In the genomic region with DNA sequence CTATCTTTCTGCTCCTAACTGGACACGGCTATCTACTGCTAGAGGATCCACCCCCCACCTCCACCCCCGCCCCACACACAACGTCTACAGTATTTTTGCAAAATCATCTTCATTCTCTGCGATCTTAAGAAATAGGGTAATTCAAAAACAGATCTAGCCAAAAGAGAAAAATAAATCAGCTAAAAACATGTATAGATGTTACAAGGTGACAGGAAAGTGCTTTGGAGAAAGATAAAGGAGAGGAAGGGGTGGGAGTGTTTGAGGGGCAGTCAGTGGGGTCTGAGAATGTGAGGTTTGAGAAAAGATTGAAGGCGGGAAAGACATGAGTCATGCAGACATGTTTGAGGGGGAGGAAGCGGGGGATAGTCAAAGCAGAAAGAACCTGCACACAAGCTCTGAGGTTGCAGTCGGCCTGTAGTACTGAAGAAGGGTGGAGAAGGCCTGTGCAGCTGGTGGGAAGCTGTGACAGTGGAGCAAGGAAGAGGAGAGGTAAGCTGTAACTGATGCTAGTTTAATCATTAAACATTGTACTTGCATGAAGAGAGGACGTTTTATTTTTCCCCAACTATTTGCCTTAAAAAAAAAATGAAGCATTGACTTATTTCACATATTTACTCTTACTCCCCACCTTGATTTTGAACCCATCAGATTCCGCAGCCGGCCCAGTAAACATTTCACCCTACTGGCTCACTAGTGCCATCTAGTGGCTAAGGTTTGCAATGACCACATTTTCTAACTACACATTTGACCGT, we compare ENCODE assay signal across 8 cellular contexts.
A peak's percentile ranks its signal among the peaks of the same experiment; 100 is the strongest.
DNase-seq lines count a peak whose midpoint lies in the region; ATAC-seq, FAIRE-seq and TF ChIP-seq lines count a peak whose summit lies in the region.

No MANE protein-coding gene starts in this region.

- no peaks in the 10 kb centered on the region for H3K36me3 Mint-ChIP-seq in natural killer cell
- no peaks in the 10 kb centered on the region for H3K36me3 Mint-ChIP-seq in natural killer cell treated with Interleukin-12 subunit alpha and Interleukin-12 subunit beta and Interleukin-15 and Interleukin-18, amount 100 ng/mL, for 72 hours

- H3K27me3 ChIP-seq in brain microvascular endothelial cell (replicated peaks) (no peaks in the 10 kb centered on the region), keratinocyte (ENCODE audit: control insufficient read depth, extremely low read depth, insufficient read depth, low read length) (no peaks in the 10 kb centered on the region)

- TF ChIP-seq CTCF in natural killer cell (IDR thresholded peaks at IDR 0.05) = peak; percentile 54
- TF ChIP-seq CTCF in brain microvascular endothelial cell (IDR thresholded peaks at IDR 0.05; ENCODE audit: low read depth, low read length, missing control alignments) = peak; percentile 89
- peak; percentile 76 to 85 (median 80) for TF ChIP-seq CTCF in keratinocyte (optimal IDR thresholded peaks at IDR 0.05 in 1 of 3, IDR thresholded peaks at IDR 0.05 in 1 of 3, conservative IDR thresholded peaks at IDR 0.05 in 1 of 3; ENCODE audit: extremely low read depth in 1 of 3, insufficient read depth in 2 of 3, low read length in 3 of 3)

- FAIRE-seq in keratinocyte (lab: Jason Lieb, UNC) = peak; percentile 36

- H3K9me3 ChIP-seq in keratinocyte (ENCODE audit: control insufficient read depth, low read depth, low read length) = no peaks in the 10 kb centered on the region

- in situ Hi-C loops in brain microvascular endothelial cell (cut with HindIII; ENCODE audit: low pct_ligation_motif_present, low sequenced_read_pairs) = no loop called here

- no peaks in the 10 kb centered on the region for H3K4me1 ChIP-seq in keratinocyte (ENCODE audit: control insufficient read depth, extremely low read depth, insufficient read depth, low read length)

- H3K9me3 Mint-ChIP-seq in natural killer cell = peaks cover 2 to 4% of the 10 kb centered on the region in 2 donors
- H3K9me3 Mint-ChIP-seq in natural killer cell treated with Interleukin-12 subunit alpha and Interleukin-12 subunit beta and Interleukin-15 and Interleukin-18, amount 100 ng/mL, for 72 hours = peaks cover 3% of the 10 kb centered on the region

- H2AFZ ChIP-seq in keratinocyte (ENCODE audit: control insufficient read depth, low read length) = no peak overlapping the region

- H3K27ac Mint-ChIP-seq in natural killer cell = no peak overlapping the region
- H3K27ac Mint-ChIP-seq in natural killer cell treated with Interleukin-12 subunit alpha and Interleukin-12 subunit beta and Interleukin-15 and Interleukin-18, amount 100 ng/mL, for 72 hours = no peak overlapping the region

- no peak overlapping the region for H3K9ac ChIP-seq in keratinocyte (ENCODE audit: control insufficient read depth, extremely low read depth, insufficient read depth, low read length)

- intact Hi-C loops in natural killer cell (cut with micrococcal nuclease) = no loop called here

- H4K20me1 ChIP-seq in keratinocyte (ENCODE audit: control insufficient read depth, extremely low read depth, insufficient read depth, low read length) = no peaks in the 10 kb centered on the region

- no peaks in the 10 kb centered on the region for H3K79me2 ChIP-seq in keratinocyte (ENCODE audit: control insufficient read depth, insufficient read depth, low read length)

- no peaks in the 10 kb centered on the region for H3K4me1 Mint-ChIP-seq in natural killer cell
- H3K4me1 Mint-ChIP-seq in natural killer cell treated with Interleukin-12 subunit alpha and Interleukin-12 subunit beta and Interleukin-15 and Interleukin-18, amount 100 ng/mL, for 72 hours (ENCODE audit: low read depth in 2 of 2) = peaks cover 0 to 4% of the 10 kb centered on the region in 2 donors

- H3K4me3 ChIP-seq in brain microvascular endothelial cell (ENCODE audit: low read depth, low read length) (no peak overlapping the region), keratinocyte (ENCODE audit: control insufficient read depth in 2 of 3, extremely low read depth in 1 of 3, insufficient read depth in 2 of 3, low read depth in 1 of 3, low read length in 3 of 3) (no peak overlapping the region)

- H3K9me1 ChIP-seq in keratinocyte (ENCODE audit: control insufficient read depth, extremely low read depth, insufficient read depth, low read length) = no peaks in the 10 kb centered on the region

- no peak overlapping the region for H3K4me2 ChIP-seq in keratinocyte (ENCODE audit: control insufficient read depth, extremely low read depth, insufficient read depth, low read depth, low read length)

- dilution Hi-C loops in keratinocyte (cut with MboI; ENCODE audit: extremely low pct_ligation_motif_present, low sequenced_read_pairs) = no loop called here

- peak; percentile 42 to 68 (median 52) for ATAC-seq in natural killer cell
- ATAC-seq in natural killer cell treated with Interleukin-12 subunit alpha and Interleukin-12 subunit beta and Interleukin-15 and Interleukin-18, amount 100 ng/mL, for 72 hours = no peak
- peak; percentile 82 for ATAC-seq in HG02571 (IDR thresholded peaks at IDR 0.05; ENCODE audit: unreplicated experiment)

- no peak overlapping the region for H3K27ac ChIP-seq in brain microvascular endothelial cell
- H3K27ac ChIP-seq in keratinocyte (ENCODE audit: control insufficient read depth, insufficient read depth, low read length) = no peak overlapping the region

- DNase-seq in natural killer cell (no peak), NAMALWA (ENCODE audit: low spot score) (peak; percentile 79), T-helper 2 cell (peak in 3 of 5 experiments; percentile 1 to 58 (median 4)), brain microvascular endothelial cell (peak; percentile 31), keratinocyte (ENCODE audit: low read depth, low spot score) (no peak)
- no peak for DNase-seq in natural killer cell treated with Interleukin-12 subunit alpha and Interleukin-12 subunit beta and Interleukin-15 and Interleukin-18, amount 100 ng/mL, for 72 hours (ENCODE audit: low spot score)
- DNase-seq in stimulated activated CD4-positive, alpha-beta T cell treated with anti-CD3 and anti-CD28 coated beads, Interleukin-4, amount 100 ng/mL, for 48 hours (ENCODE audit: low read depth in 2 of 2) = peak; percentile 35 to 48

- no peak overlapping the region for H3K4me3 Mint-ChIP-seq in natural killer cell
- H3K4me3 Mint-ChIP-seq in natural killer cell treated with Interleukin-12 subunit alpha and Interleukin-12 subunit beta and Interleukin-15 and Interleukin-18, amount 100 ng/mL, for 72 hours = no peak overlapping the region

- peaks cover 0 to 5% of the 10 kb centered on the region in 2 donors for H3K27me3 Mint-ChIP-seq in natural killer cell (ENCODE audit: low read depth in 2 of 2)
- no peaks in the 10 kb centered on the region for H3K27me3 Mint-ChIP-seq in natural killer cell treated with Interleukin-12 subunit alpha and Interleukin-12 subunit beta and Interleukin-15 and Interleukin-18, amount 100 ng/mL, for 72 hours

- H3K36me3 ChIP-seq in brain microvascular endothelial cell (replicated peaks) = no peaks in the 10 kb centered on the region
- H3K36me3 ChIP-seq in keratinocyte (ENCODE audit: control insufficient read depth in 2 of 2, extremely low read depth in 1 of 2, insufficient read depth in 2 of 2, low read length in 2 of 2) = no peaks in the 10 kb centered on the region

Comparison
In these comparisons a context has a peak if more than half of its experiments do, and no peak if none do; other contexts are left out.
1. ATAC-seq: peak in natural killer cell (3 of 3) and HG02571 (single experiment); none in natural killer cell treated with Interleukin-12 subunit alpha and Interleukin-12 subunit beta and Interleukin-15 and Interleukin-18, amount 100 ng/mL, for 72 hours (0 of 2).
2. DNase-seq: peak in NAMALWA (single experiment), T-helper 2 cell (3 of 5), brain microvascular endothelial cell (single experiment) and stimulated activated CD4-positive, alpha-beta T cell treated with anti-CD3 and anti-CD28 coated beads, Interleukin-4, amount 100 ng/mL, for 48 hours (2 of 2); none in natural killer cell (single experiment), natural killer cell treated with Interleukin-12 subunit alpha and Interleukin-12 subunit beta and Interleukin-15 and Interleukin-18, amount 100 ng/mL, for 72 hours (single experiment) and keratinocyte (single experiment).
3. Peak in every context shown above with its lines, with median percentiles within 50 percentile points of each other: CTCF ChIP-seq.